22 cellular contexts compared by ENCODE assay signal in genomic region chr4:111020961-111021360, GRCh38.
"Had no signal": no experiment of that assay in that cellular context is flagged by ENCODE, and none has a peak within 500 bp of the region (broad histone marks: within the 10 kb centered on the region; RNA-seq: fewer than 3 reads in every experiment).

No MANE protein-coding gene starts in this region.

- H3K36me3 Mint-ChIP-seq: memory B cell; naive B cell; stimulated activated memory B cell treated with anti-CD40 and anti-IgM and Interleukin-4, amounts not matched to agents 10 μg/mL and 1 μg/mL and 100 μg/mL, for 72 hours had no signal

- H3K9me3 ChIP-seq: heart left ventricle, left ventricle myocardium inferior, lower lobe of right lung, prostate gland, right lobe of liver, spleen, testis, transverse colon had no signal

- H3K27me3 ChIP-seq: heart left ventricle, spleen, testis, transverse colon had no signal

- H3K4me3 ChIP-seq: coronary artery, heart left ventricle, left ventricle myocardium inferior, lower lobe of right lung, prostate gland, right lobe of liver, spleen, testis, transverse colon had no signal

- H3K79me2 ChIP-seq: parathyroid adenoma had no signal

- H3K36me3 ChIP-seq: heart left ventricle, left ventricle myocardium inferior, lower lobe of right lung, prostate gland, right lobe of liver, spleen, transverse colon had no signal

- H3K27ac Mint-ChIP-seq: memory B cell; nephron progenitor cell; stimulated activated memory B cell treated with anti-CD40 and anti-IgM and Interleukin-4, amounts not matched to agents 10 μg/mL and 1 μg/mL and 100 μg/mL, for 72 hours; stimulated activated naive CD8-positive, alpha-beta T cell treated with anti-CD3 and anti-CD28 coated beads, Interleukin-15, Interleukin-2, amounts not matched to agents 100 ng/mL and 50 ng/mL, for 24 hours had no signal

- H3K27ac ChIP-seq: coronary artery, heart left ventricle, left ventricle myocardium inferior, lower lobe of right lung, parathyroid adenoma, prostate gland, right lobe of liver, spleen, testis, transverse colon had no signal

- DNase-seq: effector CD4-positive, alpha-beta T cell; heart left ventricle; hypothalamus; kidney; left cardiac atrium; left ventricle myocardium inferior; lower lobe of right lung; naive B cell; nephron progenitor cell; right lobe of liver; spleen; stimulated activated CD4-positive, alpha-beta T cell treated with anti-CD3 and anti-CD28 coated beads, Interleukin-15, amount 100 ng/mL, for 24 hours; stimulated activated CD4-positive, alpha-beta T cell treated with anti-CD3 and anti-CD28 coated beads, Interleukin-1b, Interleukin-23, amount 100 ng/mL, for 48 hours; stimulated activated CD4-positive, alpha-beta T cell treated with anti-CD3 and anti-CD28 coated beads, Interleukin-4, amount 100 ng/mL, for 24 hours; testis; transverse colon had no signal

- H3K4me1 ChIP-seq: heart left ventricle, left ventricle myocardium inferior, lower lobe of right lung, parathyroid adenoma, prostate gland, right lobe of liver, spleen, testis, transverse colon had no signal

- H3K9me3 Mint-ChIP-seq: nephron progenitor cell; stimulated activated memory B cell treated with anti-CD40 and anti-IgM and Interleukin-4, amounts not matched to agents 10 μg/mL and 1 μg/mL and 100 μg/mL, for 72 hours; stimulated activated naive CD8-positive, alpha-beta T cell treated with anti-CD3 and anti-CD28 coated beads, Interleukin-15, Interleukin-2, amounts not matched to agents 100 ng/mL and 50 ng/mL, for 24 hours had no signal

- H3K4me3 Mint-ChIP-seq: memory B cell; naive B cell; nephron progenitor cell; stimulated activated memory B cell treated with anti-CD40 and anti-IgM and Interleukin-4, amounts not matched to agents 10 μg/mL and 1 μg/mL and 100 μg/mL, for 72 hours; stimulated activated naive CD8-positive, alpha-beta T cell treated with anti-CD3 and anti-CD28 coated beads, Interleukin-15, Interleukin-2, amounts not matched to agents 100 ng/mL and 50 ng/mL, for 24 hours had no signal

- H3K9ac ChIP-seq: parathyroid adenoma had no signal

- H3K27me3 Mint-ChIP-seq: memory B cell; naive B cell; stimulated activated memory B cell treated with anti-CD40 and anti-IgM and Interleukin-4, amounts not matched to agents 10 μg/mL and 1 μg/mL and 100 μg/mL, for 72 hours; stimulated activated naive CD8-positive, alpha-beta T cell treated with anti-CD3 and anti-CD28 coated beads, Interleukin-15, Interleukin-2, amounts not matched to agents 100 ng/mL and 50 ng/mL, for 24 hours had no signal

- H2AFZ ChIP-seq: parathyroid adenoma had no signal

- H3K4me1 Mint-ChIP-seq: memory B cell; naive B cell; stimulated activated memory B cell treated with anti-CD40 and anti-IgM and Interleukin-4, amounts not matched to agents 10 μg/mL and 1 μg/mL and 100 μg/mL, for 72 hours had no signal

- ATAC-seq: heart left ventricle; left cardiac atrium; lower lobe of right lung; right lobe of liver; stimulated activated memory B cell treated with anti-CD40 and anti-IgM and Interleukin-4, amounts not matched to agents 10 μg/mL and 1 μg/mL and 100 μg/mL, for 72 hours had no signal
